ENCODE assay signal across 11 cellular contexts in genomic region chr4:15779789-15780188, GRCh38. TPM values are rescaled to one million over a fixed set of nuclear protein-coding genes. Genes with fewer than 3 reads are reported as not detected.
DNase-seq lines count a peak whose midpoint lies in the region; ATAC-seq and TF ChIP-seq lines count a peak whose summit lies in the region.
"Had no signal": no experiment of that assay in that cellular context is flagged by ENCODE, and none has a peak within 500 bp of the region (broad histone marks: within the 10 kb centered on the region; RNA-seq: fewer than 3 reads in every experiment).

No MANE protein-coding gene starts in this region.

- TF ChIP-seq CTCF in WI38 (IDR thresholded peaks at IDR 0.05; ENCODE audit: low read depth, low read length) (no peak), glutamatergic neuron (IDR thresholded peaks at IDR 0.05; ENCODE audit: partially characterized antibody, unreplicated experiment) (no peak), spleen (IDR thresholded peaks at IDR 0.05 in 8 of 11, conservative IDR thresholded peaks at IDR 0.05 in 3 of 11) (no peak)

- peak overlapping the region; percentile 92 for H3K27ac Mint-ChIP-seq in T-helper 1 cell treated with Interleukin-12 subunit alpha and Interleukin-12 subunit beta and Interleukin-4 antibody, amounts not matched to agents 30 μg/mL and 1 μg/mL, for 36 hours
- no peak overlapping the region for H3K27ac Mint-ChIP-seq in glutamatergic neuron (ENCODE audit: unreplicated experiment)

- no peaks in the 10 kb centered on the region for H3K27me3 ChIP-seq in spleen (replicated peaks in 1 of 7)

- H3K4me3 ChIP-seq in WI38 (ENCODE audit: low read depth, low read length), result peak overlapping the region; percentile 50; the same call in 1 of the 2 replicates
- peak overlapping the region; percentile 53 to 80 (median 68) for H3K4me3 ChIP-seq in spleen
- H3K4me3 ChIP-seq: K562 had no signal

- H3K36me3 Mint-ChIP-seq in T-helper 1 cell treated with Interleukin-12 subunit alpha and Interleukin-12 subunit beta and Interleukin-4 antibody, amounts not matched to agents 30 μg/mL and 1 μg/mL, for 36 hours (ENCODE audit: low read depth), result peaks cover 57% of the 10 kb centered on the region
- peaks cover 7% of the 10 kb centered on the region for H3K36me3 Mint-ChIP-seq in glutamatergic neuron (ENCODE audit: unreplicated experiment)

- intact Hi-C loops in spleen (cut with DNase I; ENCODE audit: low total_unique reads), result no loop called here

- peak overlapping the region; percentile 94 for H3K4me3 Mint-ChIP-seq in T-helper 1 cell treated with Interleukin-12 subunit alpha and Interleukin-12 subunit beta and Interleukin-4 antibody, amounts not matched to agents 30 μg/mL and 1 μg/mL, for 36 hours
- H3K4me3 Mint-ChIP-seq in glutamatergic neuron (ENCODE audit: unreplicated experiment), result peak overlapping the region; percentile 90

- WGBS in spleen, 5 donors, result 35 to 60% (median 47%) methylated on average over 1 of the region's 1 CpG

- H3K4me1 Mint-ChIP-seq in T-helper 1 cell treated with Interleukin-12 subunit alpha and Interleukin-12 subunit beta and Interleukin-4 antibody, amounts not matched to agents 30 μg/mL and 1 μg/mL, for 36 hours (ENCODE audit: low read depth), result peaks cover 67% of the 10 kb centered on the region
- H3K4me1 Mint-ChIP-seq in glutamatergic neuron (ENCODE audit: low read depth, unreplicated experiment), result peaks cover 11% of the 10 kb centered on the region

- DNase-seq in T-helper 1 cell, result no peak
- DNase-seq in glutamatergic neuron, result no peak
- no peak for DNase-seq in spleen
- no peak for DNase-seq in activated effector memory CD4-positive, alpha-beta T cell treated with Interleukin-2 at 50 U/mL for 16 hours
- DNase-seq: stimulated activated CD4-positive, alpha-beta T cell treated with anti-CD3 and anti-CD28 coated beads, Interleukin-2, amount 100 ng/mL, for 48 hours had no signal

- H3K9me3 ChIP-seq in spleen, result no peaks in the 10 kb centered on the region

- ATAC-seq in GM21576 (IDR thresholded peaks at IDR 0.05; ENCODE audit: unreplicated experiment), result no peak
- no peak for ATAC-seq in GM19035 (IDR thresholded peaks at IDR 0.05; ENCODE audit: unreplicated experiment)
- ATAC-seq: K562 had no signal

- H3K27me3 Mint-ChIP-seq in T-helper 1 cell treated with Interleukin-12 subunit alpha and Interleukin-12 subunit beta and Interleukin-4 antibody, amounts not matched to agents 30 μg/mL and 1 μg/mL, for 36 hours (ENCODE audit: low read depth), result no peaks in the 10 kb centered on the region
- H3K27me3 Mint-ChIP-seq in glutamatergic neuron (ENCODE audit: unreplicated experiment), result peaks cover 6% of the 10 kb centered on the region

- peak overlapping the region; percentile 79 to 88 (median 86) for H3K27ac ChIP-seq in spleen

- TF ChIP-seq POLR2A in spleen (IDR thresholded peaks at IDR 0.05), result no peak

- H3K36me3 ChIP-seq in spleen, result peaks cover 0 to 11% (median 0%) of the 10 kb centered on the region in 6 donors

- no peaks in the 10 kb centered on the region for H3K9me3 Mint-ChIP-seq in T-helper 1 cell treated with Interleukin-12 subunit alpha and Interleukin-12 subunit beta and Interleukin-4 antibody, amounts not matched to agents 30 μg/mL and 1 μg/mL, for 36 hours
- peaks cover 1% of the 10 kb centered on the region for H3K9me3 Mint-ChIP-seq in glutamatergic neuron (ENCODE audit: unreplicated experiment)

- peaks cover 24 to 85% (median 71%) of the 10 kb centered on the region in 6 donors for H3K4me1 ChIP-seq in spleen

RNA-seq across cellular contexts. Expression of gene CD38, which starts 1.7 kb away (rescaled TPM):
- total RNA-seq in glutamatergic neuron (ENCODE audit: unreplicated experiment), result 0.37 TPM
- total RNA-seq in spleen, result 10 to 100 TPM; 45.1 to 92.9 (median 62.7) TPM
- polyA plus RNA-seq in spleen, result 1 to 10 TPM; 4.9 to 9.5 (median 5.8) TPM
- total RNA-seq: A172 had no signal

Comparison
In these comparisons a context has a peak if more than half of its experiments do, and no peak if none do; other contexts are left out.
1. RNA of gene CD38, which starts 1.7 kb away (total RNA-seq): 45.1 to 92.9 TPM in spleen; 0.37 TPM in glutamatergic neuron (single experiment); every median in the first group is over 10 times any median in the second.